In the genomic region with DNA sequence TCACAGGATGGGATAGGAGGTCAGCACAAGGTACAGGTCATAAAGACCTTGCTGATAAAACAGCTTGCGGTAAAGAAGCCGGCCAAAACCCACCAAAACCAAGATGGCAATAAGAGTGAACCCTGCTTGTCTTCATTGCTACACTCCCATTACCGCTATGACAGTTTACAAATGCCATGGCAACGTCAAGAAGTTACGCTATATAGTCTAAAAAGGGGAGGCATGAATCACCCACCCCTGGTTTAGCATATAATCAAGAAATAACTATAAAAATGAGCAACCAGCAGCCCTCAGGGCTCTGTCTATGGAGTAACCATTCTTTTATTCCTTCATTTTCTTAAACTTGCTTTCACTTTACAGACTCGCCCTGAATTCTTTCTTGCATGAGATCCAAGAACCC, we compare ENCODE assay signal across 17 cellular contexts. TPM values are rescaled to one million over a fixed set of nuclear protein-coding genes. Genes with fewer than 3 reads are reported as not detected.
DNase-seq lines count a peak whose midpoint lies in the region; ATAC-seq lines count a peak whose summit lies in the region.
"Had no signal": no experiment of that assay in that cellular context is flagged by ENCODE, and none has a peak within 500 bp of the region (broad histone marks: within the 10 kb centered on the region; RNA-seq: fewer than 3 reads in every experiment).

No MANE protein-coding gene starts in this region.

- peaks cover 8 to 18% (median 13%) of the 10 kb centered on the region in 3 donors for H3K4me1 ChIP-seq in skeletal muscle tissue (ENCODE audit: control insufficient read depth in 3 of 3, insufficient read depth in 3 of 3, low read length in 3 of 3)

- no peak for ATAC-seq in activated T-cell treated with anti-CD3 and anti-CD28 coated beads, Interleukin-2, amount 50 U/mL, for 4 hours
- ATAC-seq in GM18870 (IDR thresholded peaks at IDR 0.05; ENCODE audit: unreplicated experiment) = no peak
- ATAC-seq in GM21786 (IDR thresholded peaks at IDR 0.05; ENCODE audit: unreplicated experiment) = no peak
- ATAC-seq in HG03342 (IDR thresholded peaks at IDR 0.05; ENCODE audit: unreplicated experiment) = no peak

- peak overlapping the region; percentile 98 for H3K4me3 Mint-ChIP-seq in activated T-cell treated with anti-CD3 and anti-CD28 coated beads, Interleukin-2, amount 50 U/mL, for 4 hours

- H3K4me3 ChIP-seq in skeletal muscle tissue (ENCODE audit: low read length in 3 of 3) = no peak overlapping the region

- H3K9ac ChIP-seq in skeletal muscle tissue (ENCODE audit: low read depth in 1 of 3, low read length in 3 of 3) = no peak overlapping the region

- no peak for DNase-seq in activated T-cell treated with anti-CD3 and anti-CD28 coated beads, Interleukin-2, amount 50 U/mL, for 4 hours
- no peak for DNase-seq in activated T-cell treated with anti-CD3 and anti-CD28 coated beads for 4 hours
- peak; percentile 20 for DNase-seq in MV-4-11 (lab: John Stamatoyannopoulos, UW)
- peak in 3 of 61 donors; percentile 12 to 45 (median 18) for DNase-seq in caudate nucleus (lab: John Stamatoyannopoulos, UW)
- DNase-seq: left lung; NCI-H1092 treated with DMSO at 0.1 percent for 48 hours; NCI-H2171 treated with DMSO at 0.1 percent for 48 hours; NK-92 treated with Interleukin-12 subunit alpha and Interleukin-12 subunit beta, amount 100 ng/mL, for 24 hours; occipital lobe; testis had no signal

- peak overlapping the region; percentile 47 for H3K27ac ChIP-seq in caudate nucleus (ENCODE audit: low read depth, low read length)
- peak overlapping the region; percentile 5 for H3K27ac ChIP-seq in skeletal muscle tissue (ENCODE audit: low read depth, low read length)
- H3K27ac ChIP-seq: SJSA1 had no signal

- no peaks in the 10 kb centered on the region for H3K9me3 ChIP-seq in skeletal muscle tissue (ENCODE audit: control insufficient read depth in 3 of 3, low read length in 3 of 3)
- H3K9me3 ChIP-seq: adrenal gland, HAP-1, left lung, SJSA1, testis had no signal

- peaks cover 0 to 7% (median 5%) of the 10 kb centered on the region in 3 donors for H3K36me3 ChIP-seq in skeletal muscle tissue (ENCODE audit: control insufficient read depth in 3 of 3, insufficient read depth in 3 of 3, low read length in 3 of 3)

- peaks cover 15% of the 10 kb centered on the region for H3K36me3 Mint-ChIP-seq in activated T-cell treated with anti-CD3 and anti-CD28 coated beads, Interleukin-2, amount 50 U/mL, for 4 hours (ENCODE audit: insufficient read depth)

- H3K27me3 Mint-ChIP-seq in activated T-cell treated with anti-CD3 and anti-CD28 coated beads, Interleukin-2, amount 50 U/mL, for 4 hours (ENCODE audit: low read depth) = no peaks in the 10 kb centered on the region

- H3K9me3 Mint-ChIP-seq in activated T-cell treated with anti-CD3 and anti-CD28 coated beads, Interleukin-2, amount 50 U/mL, for 4 hours = no peaks in the 10 kb centered on the region

- H3K27me3 ChIP-seq in skeletal muscle tissue (ENCODE audit: control insufficient read depth in 3 of 3, insufficient read depth in 3 of 3, low read length in 3 of 3) = peaks cover 0 to 4% (median 0%) of the 10 kb centered on the region in 3 donors
- H3K27me3 ChIP-seq: adrenal gland, left lung, SJSA1, testis had no signal

- peaks cover 36% of the 10 kb centered on the region for H3K4me1 Mint-ChIP-seq in activated T-cell treated with anti-CD3 and anti-CD28 coated beads, Interleukin-2, amount 50 U/mL, for 4 hours (ENCODE audit: low read depth)

RNA-seq across cellular contexts. Expression of a gene that starts 1.1 kb away (rescaled TPM):
- 10 to 100 TPM; 73.4 to 89.1 (median 78.9) TPM for total RNA-seq in activated T-cell treated with anti-CD3 and anti-CD28 coated beads, Interleukin-2, amount 50 U/mL, for 4 hours
- total RNA-seq in skeletal muscle tissue = 32.4 TPM
